In genomic region chr12:91404362-91404899, GRCh38 we compare ENCODE assay signal across 17 cellular contexts.
A peak's percentile ranks its signal among the peaks of the same experiment; 100 is the strongest.
DNase-seq lines count a peak whose midpoint lies in the region; ATAC-seq and TF ChIP-seq lines count a peak whose summit lies in the region.
"Had no signal": no experiment of that assay in that cellular context is flagged by ENCODE, and none has a peak within 500 bp of the region (broad histone marks: within the 10 kb centered on the region; RNA-seq: fewer than 3 reads in every experiment).

No MANE protein-coding gene starts in this region.

- H3K9ac ChIP-seq in mammary epithelial cell (ENCODE audit: insufficient read depth, low read length) = no peak overlapping the region
- H3K9ac ChIP-seq: GM23248 had no signal

- H3K36me3 Mint-ChIP-seq in MCF 10A (ENCODE audit: insufficient read depth, unreplicated experiment) = no peaks in the 10 kb centered on the region

- CTCF ChIA-PET in mammary epithelial cell (lab: Charles Lee; ENCODE audit: low non-redundant PET) = no interaction called here
- CTCF ChIA-PET in MCF 10A (lab: Yijun Ruan, JAX) = interaction anchor here (0.6 kb wide), 1 partner anchor 482 kb away, joined by 3 read pairs; no protein-coding TSS in a partner anchor
- CTCF ChIA-PET in GM10248 (lab: Yijun Ruan, JAX) = interaction anchor here (1.3 kb wide), 1 partner anchor 22 kb away, joined by 9 read pairs; no protein-coding TSS in a partner anchor

- ATAC-seq in right lobe of liver (no peak), Right ventricle myocardium inferior (no peak)
- ATAC-seq: K562 had no signal

- no TSS peak for BruUV-seq in mammary epithelial cell (replicated peaks; lab: Mats Ljungman, UMichigan)
- BruUV-seq in MCF 10A (replicated peaks; lab: Mats Ljungman, UMichigan) = no TSS peak

- DNase-seq in mammary epithelial cell = peak; percentile 32
- no peak for DNase-seq in MCF 10A (ENCODE audit: unreplicated experiment)
- peak; percentile 33 for DNase-seq in astrocyte of the hippocampus (ENCODE audit: low read depth, low spot score)
- DNase-seq in kidney glomerular epithelial cell (lab: John Stamatoyannopoulos, UW) = peak; percentile 45
- DNase-seq in right lobe of liver = no peak
- no peak for DNase-seq in GM10248 (ENCODE audit: extremely low spot score)
- no peak for DNase-seq in Right ventricle myocardium inferior (ENCODE audit: missing footprints)
- DNase-seq: ACHN, AML-193, COR-L47, GM23248, NCI-H1436 treated with DMSO at 0.1 percent for 48 hours, NCI-H2081 treated with DMSO at 0.1 percent for 48 hours, NCI-H345, NCI-H526 treated with DMSO at 0.1 percent for 48 hours, PC-9 had no signal

- H3K4me1 ChIP-seq in mammary epithelial cell (ENCODE audit: insufficient read depth, low read length) (peaks cover 14% of the 10 kb centered on the region), right lobe of liver (no peaks in the 10 kb centered on the region)

- no peak for TF ChIP-seq CTCF in mammary epithelial cell (conservative IDR thresholded peaks at IDR 0.05 in 1 of 2, IDR thresholded peaks at IDR 0.05 in 1 of 2; ENCODE audit: extremely low read depth in 1 of 2, insufficient read depth in 1 of 2, low read depth in 1 of 2, low read length in 2 of 2)
- no peak for TF ChIP-seq CTCF in MCF 10A (IDR thresholded peaks at IDR 0.05; ENCODE audit: unreplicated experiment)
- no peak for TF ChIP-seq CTCF in right lobe of liver (IDR thresholded peaks at IDR 0.05)
- TF ChIP-seq CTCF in GM10248 (IDR thresholded peaks at IDR 0.05; ENCODE audit: control extremely low read depth, extremely low read depth, low read depth, missing control alignments) = no peak

- in situ Hi-C loops in mammary epithelial cell (cut with MboI; ENCODE audit: low sequenced_read_pairs in 2 of 2) = loop anchor here in 1 of 2 donors (10.0 to 25.0 kb wide), 2 partner anchors 370 to 1233 kb away; no protein-coding TSS in a partner anchor

- no peak overlapping the region for H2AFZ ChIP-seq in mammary epithelial cell (ENCODE audit: low read depth, low read length)
- H2AFZ ChIP-seq: GM23248, PC-9 had no signal

- H3K4me3 Mint-ChIP-seq in MCF 10A (ENCODE audit: unreplicated experiment) = no peak overlapping the region

- H3K4me3 ChIP-seq in mammary epithelial cell (replicated peaks in 1 of 3; ENCODE audit: insufficient read depth in 1 of 3, low read depth in 2 of 3, low read length in 3 of 3) (no peak overlapping the region), right lobe of liver (no peak overlapping the region)
- H3K4me3 ChIP-seq: GM23248, K562, PC-9 had no signal

- no peaks in the 10 kb centered on the region for H3K36me3 ChIP-seq in mammary epithelial cell (ENCODE audit: insufficient read depth, low read length)
- no peaks in the 10 kb centered on the region for H3K36me3 ChIP-seq in right lobe of liver

- no peaks in the 10 kb centered on the region for H4K20me1 ChIP-seq in mammary epithelial cell (ENCODE audit: insufficient read depth, low read length)

- no peaks in the 10 kb centered on the region for H3K27me3 Mint-ChIP-seq in MCF 10A (ENCODE audit: insufficient read depth, unreplicated experiment)

- no peak overlapping the region for H3K27ac Mint-ChIP-seq in MCF 10A (ENCODE audit: low read depth, unreplicated experiment)

- no peaks in the 10 kb centered on the region for H3K79me2 ChIP-seq in mammary epithelial cell (ENCODE audit: insufficient read depth, low read length)

- H3K9me3 Mint-ChIP-seq in MCF 10A (ENCODE audit: unreplicated experiment) = no peaks in the 10 kb centered on the region

- H3K27me3 ChIP-seq in mammary epithelial cell (ENCODE audit: insufficient read depth, low read length) = no peaks in the 10 kb centered on the region
- H3K27me3 ChIP-seq in right lobe of liver = no peaks in the 10 kb centered on the region

- POLR2A ChIA-PET in MCF 10A (lab: Yijun Ruan, JAX) = interaction anchor here (0.6 kb wide), 1 partner anchor 121 kb away, joined by 3 read pairs; no protein-coding TSS in a partner anchor
- POLR2A ChIA-PET in GM10248 (lab: Yijun Ruan, JAX) = no interaction called here

- TF ChIP-seq POLR2A in right lobe of liver (IDR thresholded peaks at IDR 0.05) = no peak

- intact Hi-C loops in mammary epithelial cell (cut with micrococcal nuclease) (no loop called here), MCF 10A (cut with micrococcal nuclease) (no loop called here), right lobe of liver (cut with DNase I) (no loop called here), Right ventricle myocardium inferior (cut with DNase I) (no loop called here)

- H3K27ac ChIP-seq in mammary epithelial cell (ENCODE audit: insufficient read depth, low read depth, low read length) = no peak overlapping the region
- no peak overlapping the region for H3K27ac ChIP-seq in right lobe of liver
- H3K27ac ChIP-seq: GM23248, PC-9 had no signal

- WGBS in mammary epithelial cell (ENCODE audit: low coverage, missing lambda C conversion rate) = 96% methylated on average over 5 of the region's 5 CpGs
- 64% methylated on average over 4 of the region's 5 CpGs for WGBS in right lobe of liver (ENCODE audit: insufficient coverage, low coverage, low lambda C conversion rate, missing lambda C conversion rate)

- H3K9me3 ChIP-seq in mammary epithelial cell (replicated peaks; ENCODE audit: insufficient read depth, low read length) (no peaks in the 10 kb centered on the region), right lobe of liver (no peaks in the 10 kb centered on the region)

- no peak overlapping the region for H3K4me2 ChIP-seq in mammary epithelial cell (ENCODE audit: insufficient read depth, low read depth, low read length)
- H3K4me2 ChIP-seq: PC-9 had no signal

- peaks cover 12% of the 10 kb centered on the region for H3K4me1 Mint-ChIP-seq in MCF 10A (ENCODE audit: insufficient read depth, unreplicated experiment)

- dilution Hi-C loops in mammary epithelial cell (cut with HindIII; ENCODE audit: low sequenced_read_pairs) = no loop called here

Comparison
In these comparisons a context has a peak if more than half of its experiments do, and no peak if none do; other contexts are left out.
1. DNase-seq: peak in mammary epithelial cell (single experiment), astrocyte of the hippocampus (single experiment) and kidney glomerular epithelial cell (single experiment); none in MCF 10A (single experiment), right lobe of liver (0 of 3), GM10248 (single experiment) and Right ventricle myocardium inferior (single experiment).